Comparison of ENCODE assay signal across 18 cellular contexts in the genomic region with DNA sequence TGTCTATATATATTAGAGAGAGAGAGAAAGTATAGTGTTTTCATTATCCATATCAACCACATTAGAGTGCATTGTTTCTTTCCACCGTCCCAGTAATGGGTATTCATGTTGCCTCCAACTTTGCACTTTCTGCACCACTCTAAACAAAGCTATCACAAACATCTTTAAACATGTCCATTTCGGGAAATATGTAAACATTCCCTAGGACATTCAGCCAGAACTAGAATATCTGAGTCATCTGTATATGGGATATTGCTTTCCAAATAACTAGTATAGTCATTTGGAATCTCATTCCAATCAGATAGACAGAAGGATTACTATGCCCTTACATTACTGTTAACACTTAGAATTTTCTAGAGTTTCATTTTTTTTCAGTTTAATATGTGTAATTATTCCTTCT.
"Had no signal": no experiment of that assay in that cellular context is flagged by ENCODE, and none has a peak within 500 bp of the region (broad histone marks: within the 10 kb centered on the region; RNA-seq: fewer than 3 reads in every experiment).

No MANE protein-coding gene starts in this region.

- H3K4me3 Mint-ChIP-seq: natural killer cell treated with Interleukin-12 subunit alpha and Interleukin-12 subunit beta and Interleukin-15 and Interleukin-18, amount 100 ng/mL, for 72 hours; stimulated activated naive B cell treated with anti-CD40 and anti-IgM and Interleukin-4, amounts not matched to agents 10 μg/mL and 1 μg/mL and 100 μg/mL, for 72 hours had no signal

- DNase-seq: activated CD4-positive, alpha-beta T cell treated with anti-CD3 and anti-CD28 coated beads, Interleukin-2, amount 50 U/mL, for 4 hours; activated CD4-positive, CD25-positive, alpha-beta regulatory T cell treated with anti-CD3 and anti-CD28 coated beads, Interleukin-2, amount 50 U/mL, for 72 hours; activated effector memory CD4-positive, alpha-beta T cell treated with Interleukin-2 at 50 U/mL for 16 hours; activated T-cell treated with anti-CD3 and anti-CD28 coated beads, Interleukin-2, amount 50 U/mL, for 1 hour; foreskin fibroblast; heart left ventricle; occipital lobe; psoas muscle; right lobe of liver; spleen; stimulated activated CD4-positive, alpha-beta T cell treated with anti-CD3 and anti-CD28 coated beads, Interleukin-1b, Interleukin-23, amount 100 ng/mL, for 48 hours; stimulated activated naive B cell treated with anti-CD40 and anti-IgM and Interleukin-4, amounts not matched to agents 10 μg/mL and 1 μg/mL and 100 μg/mL, for 72 hours; T-helper 2 cell had no signal

- H3K27me3 ChIP-seq: breast epithelium, heart left ventricle, right lobe of liver, spleen, tibial nerve, vagina had no signal

- H3K4me1 ChIP-seq: breast epithelium, heart left ventricle, psoas muscle, right lobe of liver, spleen, tibial nerve, vagina had no signal

- H3K36me3 ChIP-seq: breast epithelium, heart left ventricle, right lobe of liver, spleen, tibial nerve, vagina had no signal

- H3K4me3 ChIP-seq: breast epithelium, heart left ventricle, psoas muscle, right lobe of liver, spleen, tibial nerve, vagina had no signal

- H3K9me3 ChIP-seq: breast epithelium, heart left ventricle, psoas muscle, right lobe of liver, vagina had no signal

- H3K36me3 Mint-ChIP-seq: activated naive CD4-positive, alpha-beta T cell treated with anti-CD3 and anti-CD28 coated beads, Interleukin-2, amount 50 U/mL, for 72 hours; natural killer cell treated with Interleukin-12 subunit alpha and Interleukin-12 subunit beta and Interleukin-15 and Interleukin-18, amount 100 ng/mL, for 72 hours; stimulated activated naive B cell treated with anti-CD40 and anti-IgM and Interleukin-4, amounts not matched to agents 10 μg/mL and 1 μg/mL and 100 μg/mL, for 72 hours had no signal

- H3K27me3 Mint-ChIP-seq: natural killer cell treated with Interleukin-12 subunit alpha and Interleukin-12 subunit beta and Interleukin-15 and Interleukin-18, amount 100 ng/mL, for 72 hours; stimulated activated naive B cell treated with anti-CD40 and anti-IgM and Interleukin-4, amounts not matched to agents 10 μg/mL and 1 μg/mL and 100 μg/mL, for 72 hours had no signal

- H3K27ac Mint-ChIP-seq: activated naive CD4-positive, alpha-beta T cell treated with anti-CD3 and anti-CD28 coated beads, Interleukin-2, amount 50 U/mL, for 72 hours; natural killer cell treated with Interleukin-12 subunit alpha and Interleukin-12 subunit beta and Interleukin-15 and Interleukin-18, amount 100 ng/mL, for 72 hours; stimulated activated naive B cell treated with anti-CD40 and anti-IgM and Interleukin-4, amounts not matched to agents 10 μg/mL and 1 μg/mL and 100 μg/mL, for 72 hours had no signal

- ATAC-seq: activated naive CD4-positive, alpha-beta T cell treated with anti-CD3 and anti-CD28 coated beads, Interleukin-2, amount 50 U/mL, for 72 hours; heart left ventricle; natural killer cell treated with Interleukin-12 subunit alpha and Interleukin-12 subunit beta and Interleukin-15 and Interleukin-18, amount 100 ng/mL, for 72 hours; psoas muscle; right lobe of liver; stimulated activated naive B cell treated with anti-CD40 and anti-IgM and Interleukin-4, amounts not matched to agents 10 μg/mL and 1 μg/mL and 100 μg/mL, for 72 hours had no signal

- H3K27ac ChIP-seq: breast epithelium, heart left ventricle, psoas muscle, right lobe of liver, spleen, tibial nerve, vagina had no signal

- H3K4me1 Mint-ChIP-seq: stimulated activated naive B cell treated with anti-CD40 and anti-IgM and Interleukin-4, amounts not matched to agents 10 μg/mL and 1 μg/mL and 100 μg/mL, for 72 hours had no signal
